Comparison of ENCODE assay signal across 11 cellular contexts in genomic region chr13:20126460-20127262, GRCh38. TPM values are rescaled to one million over a fixed set of nuclear protein-coding genes. Genes with fewer than 3 reads are reported as not detected.
DNase-seq lines count a peak whose midpoint lies in the region; ATAC-seq and TF ChIP-seq lines count a peak whose summit lies in the region.
"Had no signal": no experiment of that assay in that cellular context is flagged by ENCODE, and none has a peak within 500 bp of the region (broad histone marks: within the 10 kb centered on the region; RNA-seq: fewer than 3 reads in every experiment).

No MANE protein-coding gene starts in this region.

- intact Hi-C loops in heart right ventricle (cut with DNase I): loop anchor here in 7 of 10 donors (1.0 to 5.0 kb wide), 2 partner anchors 33 to 36 kb away; partner anchors contain the start of gene GJA3 (in 6 of the 7)

- H3K36me3 ChIP-seq in heart right ventricle: no peaks in the 10 kb centered on the region
- H3K36me3 ChIP-seq: MG63, upper lobe of right lung had no signal

- peak overlapping the region; percentile 67 to 97 (median 94) for H3K27ac ChIP-seq in heart right ventricle
- H3K27ac ChIP-seq in temporal lobe (ENCODE audit: low read depth, low read length): peak overlapping the region; percentile 9

- H3K4me1 ChIP-seq in heart right ventricle: peaks cover 5 to 51% (median 35%) of the 10 kb centered on the region in 9 donors

- H3K4me3 ChIP-seq in heart right ventricle: peak overlapping the region in 9 of 10 donors; percentile 21 to 73 (median 66)

- peak; percentile 43 for DNase-seq in activated effector memory CD4-positive, alpha-beta T cell treated with anti-CD3 and anti-CD28 coated beads, Interleukin-2, amount 50 U/mL, for 16 hours
- DNase-seq in activated effector memory CD4-positive, alpha-beta T cell treated with Interleukin-2 at 50 U/mL for 16 hours: no peak
- DNase-seq in SIG-M5 (lab: John Stamatoyannopoulos, UW) (peak; percentile 82), heart right ventricle (peak; percentile 32 to 48), SHP77 (lab: John Stamatoyannopoulos, UW) (no peak)
- DNase-seq: activated CD8-positive, alpha-beta memory T cell treated with anti-CD3 and anti-CD28 coated beads, Interleukin-2, amount 50 U/mL, for 4 hours had no signal

- H3K9me3 ChIP-seq in heart right ventricle: no peaks in the 10 kb centered on the region
- H3K9me3 ChIP-seq: MG63, upper lobe of right lung had no signal

- TF ChIP-seq CTCF in heart right ventricle (IDR thresholded peaks at IDR 0.05): no peak

- peak; percentile 48 to 80 (median 73) for ATAC-seq in heart right ventricle
- ATAC-seq in HG02759 (IDR thresholded peaks at IDR 0.05; ENCODE audit: unreplicated experiment): no peak
- ATAC-seq in HG02678 (IDR thresholded peaks at IDR 0.05; ENCODE audit: unreplicated experiment): no peak

- WGBS in heart right ventricle, 2 donors: 32 to 44% methylated on average over 16 of the region's 16 CpGs

- H3K27me3 ChIP-seq in heart right ventricle: peaks cover 0 to 42% (median 15%) of the 10 kb centered on the region in 7 donors
- H3K27me3 ChIP-seq: MG63 had no signal

RNA-seq across cellular contexts. Expression of gene GJA3, which starts 34.2 kb away (rescaled TPM):
- total RNA-seq in heart right ventricle (10 to 100 TPM; 14.2 to 30.1 (median 19.4) TPM), temporal lobe (under 0.01 TPM)
- polyA plus RNA-seq in heart right ventricle: 1 to 10 TPM; 4.0 to 4.3 TPM
- total RNA-seq: upper lobe of right lung had no signal

Comparison
In these comparisons a context has a peak if more than half of its experiments do, and no peak if none do; other contexts are left out.
1. DNase-seq: peak in activated effector memory CD4-positive, alpha-beta T cell treated with anti-CD3 and anti-CD28 coated beads, Interleukin-2, amount 50 U/mL, for 16 hours (single experiment), SIG-M5 (single experiment) and heart right ventricle (2 of 2); none in activated effector memory CD4-positive, alpha-beta T cell treated with Interleukin-2 at 50 U/mL for 16 hours (single experiment) and SHP77 (0 of 2).
2. ATAC-seq: peak in heart right ventricle (8 of 8); none in HG02759 (single experiment) and HG02678 (single experiment).
3. RNA of gene GJA3, which starts 34.2 kb away (total RNA-seq): 14.2 to 30.1 TPM in heart right ventricle; under 0.01 TPM in temporal lobe (single experiment); every median in the first group is over 10 times any median in the second.